Comparison of ENCODE assay signal across 9 cellular contexts in genomic region chr6:155188707-155189496, GRCh38.
DNase-seq lines count a peak whose midpoint lies in the region; ATAC-seq and TF ChIP-seq lines count a peak whose summit lies in the region.
"Had no signal": no experiment of that assay in that cellular context is flagged by ENCODE, and none has a peak within 500 bp of the region (broad histone marks: within the 10 kb centered on the region; RNA-seq: fewer than 3 reads in every experiment).

No MANE protein-coding gene starts in this region.

- intact Hi-C loops in activated CD8-positive, alpha-beta T cell treated with anti-CD3 and anti-CD28 coated beads for 36 hours (cut with micrococcal nuclease) = loop anchor here (5.0 kb wide), 1 partner anchor 78 kb away; no protein-coding TSS in a partner anchor

- H3K27ac Mint-ChIP-seq in activated CD8-positive, alpha-beta T cell treated with anti-CD3 and anti-CD28 coated beads for 36 hours = peak overlapping the region; percentile 20
- no peak overlapping the region for H3K27ac Mint-ChIP-seq in activated CD8-positive, alpha-beta T cell treated with anti-CD3 and anti-CD28 coated beads, Interleukin-2, amount 10 ng/mL, durations not matched to agents 7 days and 5 days
- peak overlapping the region; percentile 16 for H3K27ac Mint-ChIP-seq in T-helper 2 cell treated with Interferon-gamma antibody and Interleukin-4, amounts not matched to agents 5 μg/mL and 100 μg/mL, for 36 hours

- H3K27me3 Mint-ChIP-seq in activated CD8-positive, alpha-beta T cell treated with anti-CD3 and anti-CD28 coated beads for 36 hours = peaks cover 1% of the 10 kb centered on the region
- H3K27me3 Mint-ChIP-seq in activated CD8-positive, alpha-beta T cell treated with anti-CD3 and anti-CD28 coated beads, Interleukin-2, amount 10 ng/mL, durations not matched to agents 7 days and 5 days (ENCODE audit: low read depth) = no peaks in the 10 kb centered on the region
- H3K27me3 Mint-ChIP-seq in T-helper 2 cell treated with Interferon-gamma antibody and Interleukin-4, amounts not matched to agents 5 μg/mL and 100 μg/mL, for 36 hours (ENCODE audit: low read depth) = no peaks in the 10 kb centered on the region

- no peak for TF ChIP-seq CTCF in activated CD8-positive, alpha-beta T cell treated with anti-CD3 and anti-CD28 coated beads for 36 hours (IDR thresholded peaks at IDR 0.05)
- TF ChIP-seq CTCF in GM13976 (IDR thresholded peaks at IDR 0.05; ENCODE audit: borderline replicate concordance, control extremely low read depth, extremely low read depth, insufficient read depth, missing control alignments) = no peak

- POLR2A ChIA-PET in activated CD8-positive, alpha-beta T cell treated with anti-CD3 and anti-CD28 coated beads for 36 hours (lab: Charles Lee) = interaction anchor here (0.6 to 1.1 kb wide), 2 partner anchors 32 to 59 kb away, joined by 3 read pairs; no protein-coding TSS in a partner anchor
- POLR2A ChIA-PET in activated CD8-positive, alpha-beta T cell treated with anti-CD3 and anti-CD28 coated beads, Interleukin-2, amount 10 ng/mL, durations not matched to agents 7 days and 5 days (lab: Charles Lee) = no interaction called here

- H3K36me3 Mint-ChIP-seq in activated CD8-positive, alpha-beta T cell treated with anti-CD3 and anti-CD28 coated beads for 36 hours (ENCODE audit: low read depth) = no peaks in the 10 kb centered on the region
- H3K36me3 Mint-ChIP-seq in activated CD8-positive, alpha-beta T cell treated with anti-CD3 and anti-CD28 coated beads, Interleukin-2, amount 10 ng/mL, durations not matched to agents 7 days and 5 days (ENCODE audit: low read depth) = no peaks in the 10 kb centered on the region
- H3K36me3 Mint-ChIP-seq in T-helper 2 cell treated with Interferon-gamma antibody and Interleukin-4, amounts not matched to agents 5 μg/mL and 100 μg/mL, for 36 hours (ENCODE audit: low read depth) = no peaks in the 10 kb centered on the region

- in situ Hi-C loops in GM13976 (cut with MboI; ENCODE audit: low sequenced_read_pairs, unreplicated experiment) = loop anchor here (25.0 kb wide), 1 partner anchor 348 kb away; no protein-coding TSS in a partner anchor

- peaks cover 42% of the 10 kb centered on the region for H3K4me1 Mint-ChIP-seq in activated CD8-positive, alpha-beta T cell treated with anti-CD3 and anti-CD28 coated beads for 36 hours (ENCODE audit: low read depth)
- H3K4me1 Mint-ChIP-seq in activated CD8-positive, alpha-beta T cell treated with anti-CD3 and anti-CD28 coated beads, Interleukin-2, amount 10 ng/mL, durations not matched to agents 7 days and 5 days (ENCODE audit: low read depth) = peaks cover 33% of the 10 kb centered on the region
- H3K4me1 Mint-ChIP-seq in T-helper 2 cell treated with Interferon-gamma antibody and Interleukin-4, amounts not matched to agents 5 μg/mL and 100 μg/mL, for 36 hours (ENCODE audit: low read depth) = peaks cover 35% of the 10 kb centered on the region

- no peak overlapping the region for H3K4me3 Mint-ChIP-seq in activated CD8-positive, alpha-beta T cell treated with anti-CD3 and anti-CD28 coated beads for 36 hours
- no peak overlapping the region for H3K4me3 Mint-ChIP-seq in activated CD8-positive, alpha-beta T cell treated with anti-CD3 and anti-CD28 coated beads, Interleukin-2, amount 10 ng/mL, durations not matched to agents 7 days and 5 days
- H3K4me3 Mint-ChIP-seq in T-helper 2 cell treated with Interferon-gamma antibody and Interleukin-4, amounts not matched to agents 5 μg/mL and 100 μg/mL, for 36 hours = peak overlapping the region; percentile 39

- DNase-seq in activated CD8-positive, alpha-beta T cell treated with anti-CD3 and anti-CD28 coated beads for 36 hours = no peak
- no peak for DNase-seq in activated CD8-positive, alpha-beta T cell treated with anti-CD3 and anti-CD28 coated beads, Interleukin-2, amount 10 ng/mL, durations not matched to agents 7 days and 5 days
- peak; percentile 33 for DNase-seq in T-helper 2 cell treated with Interferon-gamma antibody and Interleukin-4, amounts not matched to agents 5 μg/mL and 100 μg/mL, for 36 hours (ENCODE audit: low spot score)
- DNase-seq in foreskin melanocyte (peak; percentile 96), stromal cell of bone marrow (ENCODE audit: low read depth) (peak; percentile 86), NCI-H748 (lab: John Stamatoyannopoulos, UW; ENCODE audit: unreplicated experiment) (no peak), GM13976 (ENCODE audit: low spot score) (no peak)
- DNase-seq: Caco-2 had no signal

- no peak for ATAC-seq in activated CD8-positive, alpha-beta T cell treated with anti-CD3 and anti-CD28 coated beads for 36 hours
- no peak for ATAC-seq in activated CD8-positive, alpha-beta T cell treated with anti-CD3 and anti-CD28 coated beads, Interleukin-2, amount 10 ng/mL, durations not matched to agents 7 days and 5 days
- ATAC-seq in HG03520 (IDR thresholded peaks at IDR 0.05; ENCODE audit: unreplicated experiment) = no peak

- H3K9me3 Mint-ChIP-seq in activated CD8-positive, alpha-beta T cell treated with anti-CD3 and anti-CD28 coated beads for 36 hours = no peaks in the 10 kb centered on the region
- H3K9me3 Mint-ChIP-seq in activated CD8-positive, alpha-beta T cell treated with anti-CD3 and anti-CD28 coated beads, Interleukin-2, amount 10 ng/mL, durations not matched to agents 7 days and 5 days (ENCODE audit: insufficient read depth) = no peaks in the 10 kb centered on the region
- no peaks in the 10 kb centered on the region for H3K9me3 Mint-ChIP-seq in T-helper 2 cell treated with Interferon-gamma antibody and Interleukin-4, amounts not matched to agents 5 μg/mL and 100 μg/mL, for 36 hours

- CTCF ChIA-PET in activated CD8-positive, alpha-beta T cell treated with anti-CD3 and anti-CD28 coated beads for 36 hours (lab: Charles Lee) = interaction anchor here (1.3 to 1.6 kb wide), 2 partner anchors 36 to 261 kb away, joined by 3 to 5 read pairs; no protein-coding TSS in a partner anchor
- CTCF ChIA-PET in activated CD8-positive, alpha-beta T cell treated with anti-CD3 and anti-CD28 coated beads, Interleukin-2, amount 10 ng/mL, durations not matched to agents 7 days and 5 days (lab: Charles Lee) = interaction anchor here (0.7 to 3.5 kb wide), 3 partner anchors 11 to 513 kb away, joined by 3 to 13 read pairs (median 9); no protein-coding TSS in a partner anchor

Comparison
In these comparisons a context has a peak if more than half of its experiments do, and no peak if none do; other contexts are left out.
1. DNase-seq: peak in T-helper 2 cell treated with Interferon-gamma antibody and Interleukin-4, amounts not matched to agents 5 μg/mL and 100 μg/mL, for 36 hours (single experiment), foreskin melanocyte (single experiment) and stromal cell of bone marrow (single experiment); none in activated CD8-positive, alpha-beta T cell treated with anti-CD3 and anti-CD28 coated beads for 36 hours (single experiment), activated CD8-positive, alpha-beta T cell treated with anti-CD3 and anti-CD28 coated beads, Interleukin-2, amount 10 ng/mL, durations not matched to agents 7 days and 5 days (single experiment), NCI-H748 (single experiment) and GM13976 (single experiment).